Comparison of ENCODE assay signal across 13 cellular contexts in the genomic region with DNA sequence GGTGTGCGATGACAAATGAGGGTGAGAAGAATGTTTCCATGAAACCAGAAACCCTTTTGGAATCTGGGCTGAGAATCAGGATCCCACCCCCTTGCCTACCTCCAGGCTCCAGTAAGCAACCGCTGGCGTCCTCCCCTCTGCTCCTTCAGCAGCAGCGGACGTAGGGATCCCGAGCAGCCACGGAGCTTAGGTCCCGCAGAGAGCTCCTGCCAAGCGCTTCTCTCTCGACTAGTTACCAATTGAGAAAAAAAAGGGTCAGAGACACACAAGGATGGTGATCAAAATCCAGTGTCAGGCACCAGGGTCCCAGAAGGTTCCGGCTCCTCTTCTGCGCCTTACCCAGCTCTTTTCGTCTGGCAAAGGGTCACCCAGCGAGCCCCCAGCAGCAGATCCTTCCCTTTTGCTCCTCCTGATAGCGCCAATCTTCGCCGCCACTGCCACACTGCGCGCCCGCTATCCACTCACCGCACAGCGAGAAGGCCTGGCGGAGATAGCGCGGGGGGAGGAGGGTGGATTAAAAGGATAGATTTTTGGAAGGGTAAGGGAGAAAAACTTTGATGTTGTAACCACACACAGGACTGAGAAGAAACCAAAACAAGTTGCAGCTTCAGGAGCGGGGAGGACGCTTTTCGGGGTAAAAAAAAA.
DNase-seq lines count a peak whose midpoint lies in the region; ATAC-seq and TF ChIP-seq lines count a peak whose summit lies in the region.
"Had no signal": no experiment of that assay in that cellular context is flagged by ENCODE, and none has a peak within 500 bp of the region (broad histone marks: within the 10 kb centered on the region; RNA-seq: fewer than 3 reads in every experiment).

No MANE protein-coding gene starts in this region.

- H3K9me3 ChIP-seq in adrenal gland (replicated peaks in 1 of 3) (no peaks in the 10 kb centered on the region), iPS-18c (ENCODE audit: control insufficient read depth, insufficient read depth, low read length) (no peaks in the 10 kb centered on the region)

- no peaks in the 10 kb centered on the region for H3K4me1 ChIP-seq in adrenal gland (replicated peaks in 1 of 2)
- H3K4me1 ChIP-seq: BLaER1 treated with 17β-estradiol and CSF1 and Interleukin-3, amounts not matched to agents 10 nM and 100 nM had no signal

- H3K36me3 ChIP-seq in H7 (replicated peaks; ENCODE audit: control insufficient read depth, insufficient read depth, low read length) (no peaks in the 10 kb centered on the region), adrenal gland (replicated peaks in 1 of 2) (no peaks in the 10 kb centered on the region)
- H3K36me3 ChIP-seq: BLaER1 treated with 17β-estradiol and CSF1 and Interleukin-3, amounts not matched to agents 10 nM and 100 nM had no signal

- TF ChIP-seq POLR2A in adrenal gland (IDR thresholded peaks at IDR 0.05), result peak in 1 of 2 donors; percentile 74

- ATAC-seq in GM18907 (IDR thresholded peaks at IDR 0.05; ENCODE audit: unreplicated experiment) (no peak), GM18861 (IDR thresholded peaks at IDR 0.05; ENCODE audit: unreplicated experiment) (no peak), HG03342 (IDR thresholded peaks at IDR 0.05; ENCODE audit: unreplicated experiment) (no peak)

- WGBS in adrenal gland, 4 donors, result 0 to 2% (median 1%) methylated on average over 19 to 28 of the region's 28 CpGs

- intact Hi-C loops in adrenal gland (cut with DNase I), result no loop called here

- peak overlapping the region in 2 of 5 donors; percentile 53 to 76 for H3K27ac ChIP-seq in adrenal gland
- H3K27ac ChIP-seq: BLaER1 treated with 17β-estradiol and CSF1 and Interleukin-3, amounts not matched to agents 10 nM and 100 nM had no signal

- no peak for TF ChIP-seq CTCF in adrenal gland (IDR thresholded peaks at IDR 0.05)

- peak; percentile 52 for DNase-seq in H7
- DNase-seq in adrenal gland, result peak; percentile 67 to 88 (median 76)
- peak; percentile 85 for DNase-seq in retina
- no peak for DNase-seq in stimulated activated CD4-positive, alpha-beta T cell treated with anti-CD3 and anti-CD28 coated beads, Interleukin-2, amount 100 ng/mL, for 24 hours
- DNase-seq: activated CD4-positive, alpha-beta memory T cell treated with anti-CD3 and anti-CD28 coated beads, Interleukin-2, amount 10 ng/mL, durations not matched to agents 7 days and 5 days; activated naive CD4-positive, alpha-beta T cell; GF-D8; NCI-H146 had no signal

- H3K4me3 ChIP-seq in H7 (ENCODE audit: insufficient read depth, low read depth, low read length), result peak overlapping the region; percentile 47
- peak overlapping the region in 2 of 4 donors; percentile 35 to 48 for H3K4me3 ChIP-seq in adrenal gland
- H3K4me3 ChIP-seq in iPS-18c (ENCODE audit: insufficient read depth, low read depth, low read length), result peak overlapping the region; percentile 49; the same call in 1 of the 2 replicates
- H3K4me3 ChIP-seq: BLaER1 treated with 17β-estradiol and CSF1 and Interleukin-3, amounts not matched to agents 10 nM and 100 nM had no signal

- peaks cover 42% of the 10 kb centered on the region for H3K27me3 ChIP-seq in H7 (ENCODE audit: control insufficient read depth, insufficient read depth, low read length)
- H3K27me3 ChIP-seq in adrenal gland, result no peaks in the 10 kb centered on the region
- H3K27me3 ChIP-seq: BLaER1 treated with 17β-estradiol and CSF1 and Interleukin-3, amounts not matched to agents 10 nM and 100 nM had no signal

Comparison
In these comparisons a context has a peak if more than half of its experiments do, and no peak if none do; other contexts are left out.
1. DNase-seq: peak in H7 (single experiment), adrenal gland (7 of 7) and retina (single experiment); none in stimulated activated CD4-positive, alpha-beta T cell treated with anti-CD3 and anti-CD28 coated beads, Interleukin-2, amount 100 ng/mL, for 24 hours (0 of 2).